Comparison of ENCODE assay signal across 10 cellular contexts in genomic region chr2:63977904-63978303, GRCh38. TPM values are rescaled to one million over a fixed set of nuclear protein-coding genes. Genes with fewer than 3 reads are reported as not detected.
DNase-seq lines count a peak whose midpoint lies in the region; ATAC-seq and TF ChIP-seq lines count a peak whose summit lies in the region.
"Had no signal": no experiment of that assay in that cellular context is flagged by ENCODE, and none has a peak within 500 bp of the region (broad histone marks: within the 10 kb centered on the region; RNA-seq: fewer than 3 reads in every experiment).

No MANE protein-coding gene starts in this region.

- intact Hi-C loops in activated naive CD4-positive, alpha-beta T cell treated with anti-CD3 and anti-CD28 coated beads for 36 hours (cut with micrococcal nuclease) = loop anchor here (1.0 to 2.0 kb wide), 3 partner anchors 17 to 57 kb away; partner anchors contain the start of gene VPS54
- intact Hi-C loops in esophagus muscularis mucosa (cut with DNase I) = no loop called here

- peaks cover 0 to 44% (median 34%) of the 10 kb centered on the region in 4 donors for H3K36me3 ChIP-seq in esophagus muscularis mucosa

- H3K27ac Mint-ChIP-seq in activated naive CD4-positive, alpha-beta T cell treated with anti-CD3 and anti-CD28 coated beads for 36 hours = peak overlapping the region; percentile 5

- CTCF ChIA-PET in activated naive CD4-positive, alpha-beta T cell treated with anti-CD3 and anti-CD28 coated beads for 36 hours (lab: Charles Lee) = no interaction called here

- H3K4me1 ChIP-seq in esophagus muscularis mucosa = no peaks in the 10 kb centered on the region
- H3K4me1 ChIP-seq: gastrocnemius medialis had no signal

- no peak overlapping the region for H3K4me3 Mint-ChIP-seq in activated naive CD4-positive, alpha-beta T cell treated with anti-CD3 and anti-CD28 coated beads for 36 hours

- WGBS in esophagus muscularis mucosa = 92% methylated on average over 5 of the region's 5 CpGs

- TF ChIP-seq EP300 in esophagus muscularis mucosa (IDR thresholded peaks at IDR 0.05) = no peak

- H3K9me3 ChIP-seq in esophagus muscularis mucosa = no peaks in the 10 kb centered on the region
- H3K9me3 ChIP-seq: gastrocnemius medialis had no signal

- no peaks in the 10 kb centered on the region for H3K9me3 Mint-ChIP-seq in activated naive CD4-positive, alpha-beta T cell treated with anti-CD3 and anti-CD28 coated beads for 36 hours

- no peak for TF ChIP-seq POLR2A in erythroblast (IDR thresholded peaks at IDR 0.05; ENCODE audit: low read length)
- TF ChIP-seq POLR2A in esophagus muscularis mucosa (IDR thresholded peaks at IDR 0.05; ENCODE audit: low read depth) = no peak

- in situ Hi-C loops in GM13976 (cut with MboI; ENCODE audit: low sequenced_read_pairs, unreplicated experiment) = no loop called here

- no peak overlapping the region for H3K27ac ChIP-seq in esophagus muscularis mucosa (replicated peaks in 1 of 4)
- H3K27ac ChIP-seq: gastrocnemius medialis had no signal

- H3K27me3 ChIP-seq in esophagus muscularis mucosa = no peaks in the 10 kb centered on the region
- H3K27me3 ChIP-seq: gastrocnemius medialis had no signal

- peaks cover 19% of the 10 kb centered on the region for H3K36me3 Mint-ChIP-seq in activated naive CD4-positive, alpha-beta T cell treated with anti-CD3 and anti-CD28 coated beads for 36 hours (ENCODE audit: low read depth)

- TF ChIP-seq CTCF in GM13976 (IDR thresholded peaks at IDR 0.05; ENCODE audit: borderline replicate concordance, control extremely low read depth, extremely low read depth, insufficient read depth, missing control alignments) (no peak), GM20000 (IDR thresholded peaks at IDR 0.05; ENCODE audit: extremely low read depth, missing control alignments) (no peak), esophagus muscularis mucosa (IDR thresholded peaks at IDR 0.05) (no peak)

- DNase-seq in GM13976 (ENCODE audit: low spot score) (peak; percentile 42), GM20000 (ENCODE audit: low spot score) (peak; percentile 26), superior temporal gyrus (ENCODE audit: extremely low spot score) (no peak), erythroblast (lab: John Stamatoyannopoulos, UW) (no peak), DMS153 treated with DMSO at 0.1 percent for 48 hours (lab: John Stamatoyannopoulos, UW; ENCODE audit: unreplicated experiment) (no peak), esophagus muscularis mucosa (ENCODE audit: extremely low spot score) (no peak)
- DNase-seq in activated naive CD4-positive, alpha-beta T cell treated with anti-CD3 and anti-CD28 coated beads for 36 hours = peak; percentile 66
- DNase-seq: DMS153, gastrocnemius medialis had no signal

- peaks cover 23% of the 10 kb centered on the region for H3K4me1 Mint-ChIP-seq in activated naive CD4-positive, alpha-beta T cell treated with anti-CD3 and anti-CD28 coated beads for 36 hours (ENCODE audit: low read depth)

- H3K27me3 Mint-ChIP-seq in activated naive CD4-positive, alpha-beta T cell treated with anti-CD3 and anti-CD28 coated beads for 36 hours (ENCODE audit: low read depth) = no peaks in the 10 kb centered on the region

- ATAC-seq in HG03280 (IDR thresholded peaks at IDR 0.05; ENCODE audit: unreplicated experiment) = peak; percentile 95
- ATAC-seq: gastrocnemius medialis had no signal

- H3K4me3 ChIP-seq in esophagus muscularis mucosa = no peak overlapping the region
- H3K4me3 ChIP-seq: gastrocnemius medialis had no signal

RNA-seq across cellular contexts. Expression of gene VPS54, which starts 41.3 kb away (rescaled TPM):
- total RNA-seq in activated naive CD4-positive, alpha-beta T cell treated with anti-CD3 and anti-CD28 coated beads for 36 hours = 1 to 10 TPM; 7.0 to 7.7 TPM
- total RNA-seq in esophagus muscularis mucosa = 10 to 100 TPM; 19.0 to 24.1 (median 23.4) TPM

Comparison
In these comparisons a context has a peak if more than half of its experiments do, and no peak if none do; other contexts are left out.
1. DNase-seq: peak in GM13976 (single experiment), GM20000 (single experiment) and activated naive CD4-positive, alpha-beta T cell treated with anti-CD3 and anti-CD28 coated beads for 36 hours (single experiment); none in superior temporal gyrus (single experiment), erythroblast (0 of 2), DMS153 treated with DMSO at 0.1 percent for 48 hours (single experiment) and esophagus muscularis mucosa (single experiment).